8 cellular contexts compared by ENCODE assay signal in genomic region chr10:31317652-31318381, GRCh38. TPM values are rescaled to one million over a fixed set of nuclear protein-coding genes. Genes with fewer than 3 reads are reported as not detected.
DNase-seq lines count a peak whose midpoint lies in the region; ATAC-seq and TF ChIP-seq lines count a peak whose summit lies in the region.

No MANE protein-coding gene starts in this region.

- POLR2A ChIA-PET in naive thymus-derived CD4-positive, alpha-beta T cell (lab: Charles Lee): interaction anchor here (1.0 to 1.6 kb wide), 2 partner anchors 286 to 533 kb away, joined by 4 to 7 read pairs; partner anchors contain the start of gene ZNF438

- H3K9me3 ChIP-seq in SJCRH30 (replicated peaks): no peaks in the 10 kb centered on the region
- H3K9me3 ChIP-seq in naive thymus-derived CD4-positive, alpha-beta T cell (ENCODE audit: control insufficient read depth in 2 of 3, low read length in 3 of 3): no peaks in the 10 kb centered on the region
- H3K9me3 ChIP-seq in thyroid gland: no peaks in the 10 kb centered on the region

- H3K4me3 ChIP-seq in SJCRH30: peak overlapping the region; percentile 95
- peak overlapping the region; percentile 89 for H3K4me3 ChIP-seq in naive thymus-derived CD4-positive, alpha-beta T cell (ENCODE audit: low read length)
- H3K4me3 ChIP-seq in thyroid gland (replicated peaks in 1 of 3): peak overlapping the region; percentile 44 to 97 (median 88)

- no peak for ATAC-seq in naive thymus-derived CD4-positive, alpha-beta T cell
- no peak for ATAC-seq in GM19324 (IDR thresholded peaks at IDR 0.05; ENCODE audit: low FRiP score, unreplicated experiment)

- TF ChIP-seq POLR2A in thyroid gland (IDR thresholded peaks at IDR 0.05): no peak

- CTCF ChIA-PET in naive thymus-derived CD4-positive, alpha-beta T cell (lab: Charles Lee): interaction anchor here (0.5 kb wide), 1 partner anchor 56 kb away, joined by 3 read pairs; no protein-coding TSS in a partner anchor

- H3K27ac ChIP-seq in SJCRH30 (peak overlapping the region; percentile 78), thyroid gland (peak overlapping the region; percentile 79 to 98 (median 96))
- peak overlapping the region; percentile 99 for H3K27ac ChIP-seq in naive thymus-derived CD4-positive, alpha-beta T cell (ENCODE audit: low read depth, low read length)

- H3K27ac Mint-ChIP-seq in naive thymus-derived CD4-positive, alpha-beta T cell: peak overlapping the region; percentile 95 to 100 (median 99)

- in situ Hi-C loops in GM13977 (cut with MboI; ENCODE audit: low pct_unique_long_range_greater_than_20kb, low sequenced_read_pairs, unreplicated experiment): no loop called here

- TF ChIP-seq CTCF in thyroid gland (IDR thresholded peaks at IDR 0.05): no peak
- TF ChIP-seq CTCF in GM13977 (IDR thresholded peaks at IDR 0.05; ENCODE audit: extremely low read depth, insufficient read depth, missing control alignments): no peak

- H3K36me3 Mint-ChIP-seq in naive thymus-derived CD4-positive, alpha-beta T cell: peaks cover 0 to 10% (median 0%) of the 10 kb centered on the region in 5 donors

- H3K36me3 ChIP-seq in SJCRH30 (no peaks in the 10 kb centered on the region), thyroid gland (no peaks in the 10 kb centered on the region)
- H3K36me3 ChIP-seq in naive thymus-derived CD4-positive, alpha-beta T cell (ENCODE audit: control insufficient read depth in 2 of 3, insufficient read depth in 3 of 3, low read length in 3 of 3): peaks cover 0 to 20% (median 0%) of the 10 kb centered on the region in 3 experiments

- peaks cover 0 to 2% (median 0%) of the 10 kb centered on the region in 5 donors for H3K27me3 Mint-ChIP-seq in naive thymus-derived CD4-positive, alpha-beta T cell

- H3K27me3 ChIP-seq in SJCRH30: no peaks in the 10 kb centered on the region
- H3K27me3 ChIP-seq in naive thymus-derived CD4-positive, alpha-beta T cell (ENCODE audit: control insufficient read depth in 2 of 2, insufficient read depth in 2 of 2, low read length in 2 of 2): no peaks in the 10 kb centered on the region
- no peaks in the 10 kb centered on the region for H3K27me3 ChIP-seq in thyroid gland

- H3K9me3 Mint-ChIP-seq in naive thymus-derived CD4-positive, alpha-beta T cell: peaks cover 0 to 5% (median 0%) of the 10 kb centered on the region in 11 donors

- intact Hi-C loops in naive thymus-derived CD4-positive, alpha-beta T cell (cut with micrococcal nuclease): loop anchor here (1.0 to 5.0 kb wide), 8 partner anchors 181 to 1639 kb away; partner anchors contain the start of genes ARHGAP12 (in 2 of the 2) and ITGB1 (in 1 of the 2)
- intact Hi-C loops in thyroid gland (cut with DNase I): loop anchor here (5.0 to 10.0 kb wide), 3 partner anchors 283 to 531 kb away; partner anchors contain the start of gene ZNF438

- peak overlapping the region; percentile 91 to 100 (median 99) for H3K4me3 Mint-ChIP-seq in naive thymus-derived CD4-positive, alpha-beta T cell

- WGBS in thyroid gland, 2 donors: 31 to 34% methylated on average over 19 to 21 of the region's 21 CpGs

- H3K4me1 Mint-ChIP-seq in naive thymus-derived CD4-positive, alpha-beta T cell: peaks cover 14 to 40% (median 34%) of the 10 kb centered on the region in 7 donors

- DNase-seq in COLO668 (lab: John Stamatoyannopoulos, UW; ENCODE audit: unreplicated experiment): peak; percentile 69
- DNase-seq in SJCRH30: no peak
- peak; percentile 51 for DNase-seq in cerebellar cortex (ENCODE audit: low spot score)
- DNase-seq in naive thymus-derived CD4-positive, alpha-beta T cell: peak in 1 of 9 donors; percentile 76
- DNase-seq in thyroid gland: peak in 1 of 2 donors; percentile 69
- DNase-seq in GM13977 (ENCODE audit: low spot score): no peak
- DNase-seq in cerebellum (ENCODE audit: low spot score): no peak

- H3K4me1 ChIP-seq in SJCRH30 (peaks cover 18% of the 10 kb centered on the region), thyroid gland (peaks cover 0 to 7% of the 10 kb centered on the region in 2 donors)
- peaks cover 11 to 24% of the 10 kb centered on the region in 2 donors for H3K4me1 ChIP-seq in naive thymus-derived CD4-positive, alpha-beta T cell (ENCODE audit: control insufficient read depth in 2 of 2, insufficient read depth in 2 of 2, low read length in 2 of 2)

RNA-seq across cellular contexts. Expression of gene ZEB1, which starts 1.2 kb away (rescaled TPM):
- total RNA-seq in SJCRH30 (2014; rRNA removed; shearing (Covaris generic)): 61.2 and 77.9 TPM in 2 replicates
- 100 to 1,000 TPM in 1 of 5 experiments, 10 to 100 TPM in 4; 65.5 to 126 (median 80.9) TPM for total RNA-seq in naive thymus-derived CD4-positive, alpha-beta T cell
- 10 to 100 TPM; 37.4 to 47.9 TPM for polyA plus RNA-seq in naive thymus-derived CD4-positive, alpha-beta T cell
- total RNA-seq in thyroid gland (10 to 100 TPM; 51.7 to 67.7 (median 57.9) TPM), cerebellum (127 TPM)

Comparison
In these comparisons a context has a peak if more than half of its experiments do, and no peak if none do; other contexts are left out.
1. DNase-seq: peak in COLO668 (single experiment) and cerebellar cortex (single experiment); none in SJCRH30 (0 of 2), GM13977 (single experiment) and cerebellum (single experiment).
2. Peak in every context shown above with its lines, with median percentiles within 50 percentile points of each other: H3K27ac ChIP-seq and H3K4me3 ChIP-seq.